In genomic region chr14:106843951-106844483, GRCh38 we compare ENCODE assay signal across 8 cellular contexts.
DNase-seq lines count a peak whose midpoint lies in the region; ATAC-seq, FAIRE-seq and TF ChIP-seq lines count a peak whose summit lies in the region.

No MANE protein-coding gene starts in this region.

- in situ Hi-C loops in GM23248 (cut with MboI): no loop called here

- TF ChIP-seq CTCF in A549 (IDR thresholded peaks at IDR 0.05): no peak
- no peak for TF ChIP-seq CTCF in psoas muscle (IDR thresholded peaks at IDR 0.05)

- H3K27me3 Mint-ChIP-seq in T-helper 17 cell: no peaks in the 10 kb centered on the region

- H4K20me1 ChIP-seq in GM23248 (ENCODE audit: insufficient read depth): no peaks in the 10 kb centered on the region

- H3K36me3 ChIP-seq in GM23248 (ENCODE audit: low read depth) (no peaks in the 10 kb centered on the region), endocrine pancreas (ENCODE audit: control insufficient read depth, insufficient read depth, low read length) (no peaks in the 10 kb centered on the region), psoas muscle (ENCODE audit: insufficient read depth in 1 of 2, low read depth in 1 of 2) (no peaks in the 10 kb centered on the region)

- FAIRE-seq in A549 (lab: Jason Lieb, UNC): no peak

- 2% methylated on average over 13 of the region's 14 CpGs for WGBS in A549 (ENCODE audit: missing lambda C conversion rate)
- 43 to 61% methylated on average over 14 of the region's 14 CpGs for WGBS in GM23248 (ENCODE audit: low coverage in 1 of 2, low lambda C conversion rate in 2 of 2, missing lambda C conversion rate in 2 of 2), 2 experiments
- 43 to 75% (median 46%) methylated on average over 14 of the region's 14 CpGs for WGBS in psoas muscle, 3 donors

- peak overlapping the region; percentile 64 for H3K4me3 ChIP-seq in A549
- peak overlapping the region; percentile 55 for H3K4me3 ChIP-seq in GM23248
- H3K4me3 ChIP-seq in endocrine pancreas (ENCODE audit: control insufficient read depth, insufficient read depth, low read length): peak overlapping the region; percentile 50
- H3K4me3 ChIP-seq in psoas muscle: peak overlapping the region; percentile 59

- no peaks in the 10 kb centered on the region for H3K9me3 ChIP-seq in A549
- H3K9me3 ChIP-seq in GM23248 (ENCODE audit: low read depth): no peaks in the 10 kb centered on the region
- H3K9me3 ChIP-seq in T-helper 17 cell (ENCODE audit: control insufficient read depth, low read length, poor library complexity, severe bottlenecking): no peaks in the 10 kb centered on the region
- no peaks in the 10 kb centered on the region for H3K9me3 ChIP-seq in endocrine pancreas (ENCODE audit: control insufficient read depth, low read length)
- no peaks in the 10 kb centered on the region for H3K9me3 ChIP-seq in psoas muscle

- H3K27ac Mint-ChIP-seq in T-helper 17 cell: peak overlapping the region; percentile 88

- H3K4me2 ChIP-seq in A549: peak overlapping the region; percentile 98
- H3K4me2 ChIP-seq in GM23248 (ENCODE audit: unreplicated experiment): no peak overlapping the region

- peaks cover 38% of the 10 kb centered on the region for H3K4me1 Mint-ChIP-seq in T-helper 17 cell

- no peak overlapping the region for H3K9ac ChIP-seq in GM23248
- peak overlapping the region; percentile 61 for H3K9ac ChIP-seq in endocrine pancreas (ENCODE audit: control insufficient read depth, insufficient read depth, low read length)

- CTCF ChIA-PET in A549 (lab: Yijun Ruan, JAX): interaction anchor here (1.6 to 2.8 kb wide), 2 partner anchors 13 to 29 kb away, joined by 4 to 15 read pairs; no protein-coding TSS in a partner anchor

- peak overlapping the region; percentile 78 to 88 for H3K27ac ChIP-seq in A549
- no peak overlapping the region for H3K27ac ChIP-seq in GM23248
- H3K27ac ChIP-seq in psoas muscle: peak overlapping the region; percentile 67
- no peak overlapping the region for H3K27ac ChIP-seq in caudate nucleus (ENCODE audit: low read depth, low read length)

- peak in 1 of 2 experiments; percentile 23 for DNase-seq in A549 (ENCODE audit: low read depth in 1 of 2, low spot score in 1 of 2)
- DNase-seq in GM23248: no peak
- DNase-seq in T-helper 17 cell: no peak
- no peak for DNase-seq in psoas muscle
- DNase-seq in caudate nucleus (lab: John Stamatoyannopoulos, UW): no peak
- DNase-seq in AG08395 (ENCODE audit: low spot score): no peak

- H3K27me3 ChIP-seq in GM23248 (replicated peaks; ENCODE audit: insufficient read depth) (no peaks in the 10 kb centered on the region), endocrine pancreas (ENCODE audit: control insufficient read depth, insufficient read depth, low read length) (no peaks in the 10 kb centered on the region), psoas muscle (ENCODE audit: insufficient read depth in 3 of 3, low read length in 2 of 3) (peaks cover 0 to 2% (median 0%) of the 10 kb centered on the region in 3 donors)

- no peaks in the 10 kb centered on the region for H3K79me2 ChIP-seq in GM23248 (ENCODE audit: insufficient read depth)

- POLR2A ChIA-PET in A549 (lab: Yijun Ruan, JAX): interaction anchor here (0.8 kb wide), 1 partner anchor 29 kb away, joined by 3 read pairs; no protein-coding TSS in a partner anchor

- H3K36me3 Mint-ChIP-seq in T-helper 17 cell (ENCODE audit: low read depth): no peaks in the 10 kb centered on the region

- H3K4me1 ChIP-seq in A549 (peaks cover 35% of the 10 kb centered on the region; the same call in 2 of the 3 replicates), GM23248 (ENCODE audit: insufficient read depth) (no peaks in the 10 kb centered on the region), endocrine pancreas (ENCODE audit: control insufficient read depth, insufficient read depth, low read length) (no peaks in the 10 kb centered on the region), psoas muscle (no peaks in the 10 kb centered on the region)

- TF ChIP-seq EP300 in A549 (IDR thresholded peaks at IDR 0.05): no peak

- H2AFZ ChIP-seq in GM23248: peak overlapping the region; percentile 15; the same call in 1 of the 2 replicates

- no peaks in the 10 kb centered on the region for H3F3A ChIP-seq in GM23248 (ENCODE audit: insufficient read depth)

- no peaks in the 10 kb centered on the region for H3K9me2 ChIP-seq in GM23248 (ENCODE audit: insufficient read depth)

- peak overlapping the region; percentile 98 for H3K4me3 Mint-ChIP-seq in T-helper 17 cell

- intact Hi-C loops in psoas muscle (cut with DNase I): no loop called here

- no peak for TF ChIP-seq POLR2A in A549 (IDR thresholded peaks at IDR 0.05; ENCODE audit: low read length)

- ATAC-seq in A549: peak in 1 of 2 experiments; percentile 9; a peak in 3 of 6 replicates
- peak; percentile 40 for ATAC-seq in T-helper 17 cell
- ATAC-seq in psoas muscle: peak in 2 of 4 donors; percentile 12 to 38
- ATAC-seq in GM18873 (IDR thresholded peaks at IDR 0.05; ENCODE audit: low FRiP score, unreplicated experiment): no peak

- TF ChIP-seq RAD21 in A549 (conservative IDR thresholded peaks at IDR 0.05 in 1 of 2, IDR thresholded peaks at IDR 0.05 in 1 of 2): no peak

TF ChIP-seq in A549, 52 proteins besides CTCF, POLR2A, EP300 and RAD21:
- TF ChIP-seq KDM1A (IDR thresholded peaks at IDR 0.05; ENCODE audit: low read depth) (no peak), CEBPB (IDR thresholded peaks at IDR 0.05) (no peak), ELK1 (IDR thresholded peaks at IDR 0.05; ENCODE audit: low read depth, low read length) (no peak), RCOR1 (IDR thresholded peaks at IDR 0.05; ENCODE audit: low read depth, low read length) (no peak), ZSCAN20 (CRISPR knock-in tag; IDR thresholded peaks at IDR 0.05) (no peak), SREBF2 (IDR thresholded peaks at IDR 0.05) (no peak), MAZ (IDR thresholded peaks at IDR 0.05; ENCODE audit: borderline replicate concordance, low read depth, low read length) (no peak), GATA3 (IDR thresholded peaks at IDR 0.05; ENCODE audit: borderline replicate concordance) (no peak), JUN (IDR thresholded peaks at IDR 0.05) (no peak), FOSL2 (IDR thresholded peaks at IDR 0.05) (no peak), FOSL2 (CRISPR knock-in tag; IDR thresholded peaks at IDR 0.05) (no peak), EHMT2 (IDR thresholded peaks at IDR 0.05; ENCODE audit: low read depth) (no peak), HOXB13 (CRISPR knock-in tag; IDR thresholded peaks at IDR 0.05; ENCODE audit: low read depth) (no peak), FOXS1 (CRISPR knock-in tag; IDR thresholded peaks at IDR 0.05) (no peak), ZC3H11A (IDR thresholded peaks at IDR 0.05) (no peak)

Comparison
In these comparisons a context has a peak if more than half of its experiments do, and no peak if none do; other contexts are left out.
1. H3K27ac ChIP-seq: peak in A549 (2 of 2) and psoas muscle (single experiment); none in GM23248 (single experiment) and caudate nucleus (single experiment).
2. Peak in every context shown above with its lines, with median percentiles within 50 percentile points of each other: H3K4me3 ChIP-seq.